In the genomic region with DNA sequence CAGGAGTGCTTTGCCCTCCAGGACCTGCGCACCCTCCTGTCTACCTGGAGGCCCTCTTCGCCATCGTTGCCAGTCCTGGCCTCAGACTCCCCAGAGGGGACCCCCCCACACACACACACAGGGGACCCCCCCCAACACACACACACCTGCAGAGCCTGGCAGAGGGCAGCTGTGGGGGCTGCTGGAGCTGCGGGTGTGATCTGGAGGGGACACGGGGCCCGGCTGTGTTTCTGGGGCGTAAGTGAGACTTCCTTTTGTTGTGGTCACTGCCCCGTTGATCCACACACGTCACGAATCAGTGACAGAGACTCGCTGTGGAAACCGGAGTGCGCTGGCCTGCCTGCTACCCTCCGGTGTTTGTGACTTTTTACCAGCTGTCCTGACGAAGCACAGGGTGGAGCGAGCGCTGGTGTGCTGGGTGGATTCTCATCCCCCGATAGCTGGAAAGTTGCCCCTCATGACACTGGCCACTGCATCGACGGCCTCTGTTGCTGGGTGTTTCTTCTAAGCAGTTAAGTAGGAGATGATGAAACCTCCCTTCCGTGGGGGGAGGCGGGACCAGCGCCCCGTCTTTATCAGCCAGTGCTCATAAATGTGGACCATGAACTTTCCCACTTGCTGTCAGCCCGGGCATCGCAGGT, we compare ENCODE assay signal across 8 cellular contexts. TPM values are rescaled to one million over a fixed set of nuclear protein-coding genes. Genes with fewer than 3 reads are reported as not detected.
DNase-seq lines count a peak whose midpoint lies in the region; ATAC-seq and TF ChIP-seq lines count a peak whose summit lies in the region.

No MANE protein-coding gene starts in this region.

- H3K4me1 Mint-ChIP-seq in Calu3 (ENCODE audit: low read depth, unreplicated experiment) (peaks cover 42% of the 10 kb centered on the region), activated B cell treated with CpG ODN at 0.5 μM for 24 hours (peaks cover 37% of the 10 kb centered on the region), glutamatergic neuron (ENCODE audit: low read depth, unreplicated experiment) (peaks cover 20% of the 10 kb centered on the region)

- no peaks in the 10 kb centered on the region for H3K9me3 Mint-ChIP-seq in Calu3 (ENCODE audit: low read depth, unreplicated experiment)
- H3K9me3 Mint-ChIP-seq in activated B cell treated with CpG ODN at 0.5 μM for 24 hours = no peaks in the 10 kb centered on the region
- H3K9me3 Mint-ChIP-seq in glutamatergic neuron (ENCODE audit: unreplicated experiment) = peaks cover 13% of the 10 kb centered on the region

- CTCF ChIA-PET in Calu3 (lab: Charles Lee) (no interaction called here), activated B cell treated with CpG ODN at 0.5 μM for 24 hours (lab: Charles Lee) (no interaction called here)

- DNase-seq in Calu3 = no peak
- DNase-seq in activated B cell treated with CpG ODN at 0.5 μM for 24 hours = no peak
- no peak for DNase-seq in glutamatergic neuron
- no peak for DNase-seq in sciatic nerve (ENCODE audit: low spot score)
- no peak for DNase-seq in NCI-H2227 treated with DMSO at 0.1 percent for 48 hours (lab: John Stamatoyannopoulos, UW)
- DNase-seq in NCI-H69 (lab: John Stamatoyannopoulos, UW) = no peak

- POLR2A ChIA-PET in activated B cell treated with CpG ODN at 0.5 μM for 24 hours (lab: Charles Lee) = no interaction called here

- TF ChIP-seq CTCF in Calu3 (IDR thresholded peaks at IDR 0.05; ENCODE audit: unreplicated experiment) (no peak), activated B cell treated with CpG ODN at 0.5 μM for 24 hours (IDR thresholded peaks at IDR 0.05) (no peak), glutamatergic neuron (IDR thresholded peaks at IDR 0.05; ENCODE audit: partially characterized antibody, unreplicated experiment) (no peak)

- H3K27ac Mint-ChIP-seq in Calu3 (ENCODE audit: unreplicated experiment) (no peak overlapping the region), activated B cell treated with CpG ODN at 0.5 μM for 24 hours (peak overlapping the region; percentile 69), glutamatergic neuron (ENCODE audit: unreplicated experiment) (no peak overlapping the region)

- H3K4me3 Mint-ChIP-seq in Calu3 (ENCODE audit: low read depth, unreplicated experiment) = peak overlapping the region; percentile 56
- H3K4me3 Mint-ChIP-seq in activated B cell treated with CpG ODN at 0.5 μM for 24 hours = peak overlapping the region; percentile 72
- peak overlapping the region; percentile 74 for H3K4me3 Mint-ChIP-seq in glutamatergic neuron (ENCODE audit: unreplicated experiment)

- BruUV-seq in Calu3 (replicated peaks; lab: Mats Ljungman, UMichigan) = no TSS peak

- H3K27me3 Mint-ChIP-seq in Calu3 (ENCODE audit: unreplicated experiment) = peaks cover 18% of the 10 kb centered on the region
- peaks cover 7% of the 10 kb centered on the region for H3K27me3 Mint-ChIP-seq in activated B cell treated with CpG ODN at 0.5 μM for 24 hours
- peaks cover 18% of the 10 kb centered on the region for H3K27me3 Mint-ChIP-seq in glutamatergic neuron (ENCODE audit: unreplicated experiment)

- ATAC-seq in activated B cell treated with CpG ODN at 0.5 μM for 24 hours (ENCODE audit: low read depth) (peak; percentile 20), sciatic nerve (peak; percentile 31), GM21526 (IDR thresholded peaks at IDR 0.05; ENCODE audit: low FRiP score, unreplicated experiment) (no peak), HG02973 (IDR thresholded peaks at IDR 0.05; ENCODE audit: unreplicated experiment) (no peak)

- intact Hi-C loops in Calu3 (cut with micrococcal nuclease; ENCODE audit: unreplicated experiment) = no loop called here
- intact Hi-C loops in activated B cell treated with CpG ODN at 0.5 μM for 24 hours (cut with micrococcal nuclease) = loop anchor here (1.0 to 2.0 kb wide), 3 partner anchors 20 to 217 kb away; no protein-coding TSS in a partner anchor
- intact Hi-C loops in sciatic nerve (cut with DNase I) = no loop called here

- H3K36me3 Mint-ChIP-seq in Calu3 (ENCODE audit: insufficient read depth, unreplicated experiment) (peaks cover 47% of the 10 kb centered on the region), activated B cell treated with CpG ODN at 0.5 μM for 24 hours (ENCODE audit: low read depth) (peaks cover 7% of the 10 kb centered on the region), glutamatergic neuron (ENCODE audit: unreplicated experiment) (peaks cover 4% of the 10 kb centered on the region)

RNA-seq across cellular contexts. Expression of gene METRNL, which starts 2.3 kb away (rescaled TPM):
- total RNA-seq in Calu3 (2022) (29.0 and 40.9 TPM in 2 replicates), activated B cell treated with CpG ODN at 0.5 μM for 24 hours (10.7 and 11.7 TPM in 2 replicates), glutamatergic neuron (ENCODE audit: unreplicated experiment) (47.1 TPM), sciatic nerve (131 TPM)

Comparison
In these comparisons a context has a peak if more than half of its experiments do, and no peak if none do; other contexts are left out.
1. ATAC-seq: peak in activated B cell treated with CpG ODN at 0.5 μM for 24 hours (single experiment) and sciatic nerve (single experiment); none in GM21526 (single experiment) and HG02973 (single experiment).
2. Peak in every context shown above with its lines, with median percentiles within 50 percentile points of each other: H3K4me3 Mint-ChIP-seq.